ENCODE assay signal across 16 cellular contexts in the genomic region with DNA sequence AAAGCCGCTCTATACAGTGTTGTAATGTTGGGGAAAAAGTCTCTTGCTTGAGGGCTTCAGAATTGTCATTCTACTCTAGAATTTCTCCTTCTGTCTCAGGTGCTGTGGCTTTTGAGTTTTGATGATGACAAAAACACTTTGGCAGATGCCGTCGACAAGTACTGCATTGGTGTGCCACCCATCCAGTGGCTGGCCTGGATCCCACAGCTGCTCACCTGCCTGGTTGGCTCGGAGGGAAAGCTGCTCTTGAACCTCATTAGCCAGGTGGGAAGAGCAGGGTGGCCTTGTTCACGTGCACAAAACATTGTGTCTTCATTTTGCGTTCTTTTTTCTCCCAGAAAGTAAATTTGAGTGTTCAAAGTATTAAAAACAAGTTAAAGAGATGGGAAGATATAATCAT.
"Had no signal": no experiment of that assay in that cellular context is flagged by ENCODE, and none has a peak within 500 bp of the region (broad histone marks: within the 10 kb centered on the region; RNA-seq: fewer than 3 reads in every experiment).

No MANE protein-coding gene starts in this region.

- H3K4me3 ChIP-seq: colonic mucosa, lower lobe of right lung, thyroid gland had no signal

- H3K27me3 Mint-ChIP-seq: brain; natural killer cell treated with Interleukin-12 subunit alpha and Interleukin-12 subunit beta and Interleukin-15 and Interleukin-18, amount 100 ng/mL, for 72 hours had no signal

- H3K4me1 ChIP-seq: colonic mucosa, lower lobe of right lung, thyroid gland had no signal

- H3K27me3 ChIP-seq: colonic mucosa, thyroid gland had no signal

- H3K4me3 Mint-ChIP-seq: brain; endodermal cell; natural killer cell treated with Interleukin-12 subunit alpha and Interleukin-12 subunit beta and Interleukin-15 and Interleukin-18, amount 100 ng/mL, for 72 hours had no signal

- H3K4me1 Mint-ChIP-seq: brain, endodermal cell had no signal

- H3K9me3 ChIP-seq: colonic mucosa, lower lobe of right lung, thyroid gland had no signal

- H3K27ac Mint-ChIP-seq: natural killer cell treated with Interleukin-12 subunit alpha and Interleukin-12 subunit beta and Interleukin-15 and Interleukin-18, amount 100 ng/mL, for 72 hours had no signal

- DNase-seq: anterior cingulate cortex; central memory CD4-positive, alpha-beta T cell; colonic mucosa; endodermal cell; foreskin fibroblast; hippocampal formation; lower lobe of right lung; stimulated activated CD4-positive, alpha-beta T cell treated with anti-CD3 and anti-CD28 coated beads, Interleukin-12 subunit alpha, Interleukin-12 subunit beta, amount 100 ng/mL, for 4 hours; stimulated activated CD4-positive, alpha-beta T cell treated with anti-CD3 and anti-CD28 coated beads, Interleukin-1b, Interleukin-23, amount 100 ng/mL, for 48 hours; stimulated activated CD8-positive, alpha-beta memory T cell treated with anti-CD3 and anti-CD28 coated beads, Interleukin-4, amount 100 ng/mL, for 48 hours; stimulated activated naive CD4-positive, alpha-beta T cell; thyroid gland had no signal

- H3K27ac ChIP-seq: colonic mucosa, epithelial cell of prostate, lower lobe of right lung, thyroid gland had no signal

- ATAC-seq: activated CD4-positive, CD25-positive, alpha-beta regulatory T cell treated with anti-CD3 and anti-CD28 coated beads, Interleukin-2, amount 50 U/mL, for 24 hours; lower lobe of right lung; natural killer cell treated with Interleukin-12 subunit alpha and Interleukin-12 subunit beta and Interleukin-15 and Interleukin-18, amount 100 ng/mL, for 72 hours had no signal
